Comparison of ENCODE assay signal across 1 cellular context in the genomic region with DNA sequence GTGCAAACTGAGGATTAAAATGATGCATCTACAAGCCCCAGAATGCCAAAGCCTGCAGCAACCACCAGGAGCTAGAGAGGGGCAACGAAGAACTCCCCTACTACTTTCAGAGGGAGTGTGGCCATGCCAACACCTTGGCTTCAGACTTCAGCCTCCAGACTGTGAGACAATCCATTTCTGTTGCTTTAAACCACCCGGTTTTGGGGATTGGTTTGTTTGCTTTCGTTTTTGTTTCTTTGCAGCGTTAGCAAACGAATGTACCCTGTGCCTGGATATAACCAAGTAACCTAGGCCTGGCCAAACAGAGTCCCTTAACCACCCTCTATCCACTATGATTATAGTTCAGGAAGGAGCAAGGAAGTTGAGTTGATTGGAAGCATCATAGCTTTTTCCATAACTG.
TF ChIP-seq lines count a peak whose summit lies in the region.

No MANE protein-coding gene starts in this region.

TF ChIP-seq in WTC11, 78 proteins besides CTCF, POLR2A, EP300 and RAD21 (continued from another document):
- TF ChIP-seq, protein P1, sequence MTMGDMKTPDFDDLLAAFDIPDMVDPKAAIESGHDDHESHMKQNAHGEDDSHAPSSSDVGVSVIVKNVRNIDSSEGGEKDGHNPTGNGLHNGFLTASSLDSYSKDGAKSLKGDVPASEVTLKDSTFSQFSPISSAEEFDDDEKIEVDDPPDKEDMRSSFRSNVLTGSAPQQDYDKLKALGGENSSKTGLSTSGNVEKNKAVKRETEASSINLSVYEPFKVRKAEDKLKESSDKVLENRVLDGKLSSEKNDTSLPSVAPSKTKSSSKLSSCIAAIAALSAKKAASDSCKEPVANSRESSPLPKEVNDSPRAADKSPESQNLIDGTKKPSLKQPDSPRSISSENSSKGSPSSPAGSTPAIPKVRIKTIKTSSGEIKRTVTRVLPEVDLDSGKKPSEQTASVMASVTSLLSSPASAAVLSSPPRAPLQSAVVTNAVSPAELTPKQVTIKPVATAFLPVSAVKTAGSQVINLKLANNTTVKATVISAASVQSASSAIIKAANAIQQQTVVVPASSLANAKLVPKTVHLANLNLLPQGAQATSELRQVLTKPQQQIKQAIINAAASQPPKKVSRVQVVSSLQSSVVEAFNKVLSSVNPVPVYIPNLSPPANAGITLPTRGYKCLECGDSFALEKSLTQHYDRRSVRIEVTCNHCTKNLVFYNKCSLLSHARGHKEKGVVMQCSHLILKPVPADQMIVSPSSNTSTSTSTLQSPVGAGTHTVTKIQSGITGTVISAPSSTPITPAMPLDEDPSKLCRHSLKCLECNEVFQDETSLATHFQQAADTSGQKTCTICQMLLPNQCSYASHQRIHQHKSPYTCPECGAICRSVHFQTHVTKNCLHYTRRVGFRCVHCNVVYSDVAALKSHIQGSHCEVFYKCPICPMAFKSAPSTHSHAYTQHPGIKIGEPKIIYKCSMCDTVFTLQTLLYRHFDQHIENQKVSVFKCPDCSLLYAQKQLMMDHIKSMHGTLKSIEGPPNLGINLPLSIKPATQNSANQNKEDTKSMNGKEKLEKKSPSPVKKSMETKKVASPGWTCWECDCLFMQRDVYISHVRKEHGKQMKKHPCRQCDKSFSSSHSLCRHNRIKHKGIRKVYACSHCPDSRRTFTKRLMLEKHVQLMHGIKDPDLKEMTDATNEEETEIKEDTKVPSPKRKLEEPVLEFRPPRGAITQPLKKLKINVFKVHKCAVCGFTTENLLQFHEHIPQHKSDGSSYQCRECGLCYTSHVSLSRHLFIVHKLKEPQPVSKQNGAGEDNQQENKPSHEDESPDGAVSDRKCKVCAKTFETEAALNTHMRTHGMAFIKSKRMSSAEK (CRISPR knock-in tag; IDR thresholded peaks at IDR 0.05; ENCODE audit: borderline replicate concordance): no peak
- TF ChIP-seq EMX1 (CRISPR knock-in tag; IDR thresholded peaks at IDR 0.05): no peak
- TF ChIP-seq ZNF138 (CRISPR knock-in tag; conservative IDR thresholded peaks at IDR 0.05): no peak
- no peak for TF ChIP-seq MXD4 (CRISPR knock-in tag; IDR thresholded peaks at IDR 0.05; ENCODE audit: borderline replicate concordance)
- no peak for TF ChIP-seq AFF4 (CRISPR knock-in tag; IDR thresholded peaks at IDR 0.05; ENCODE audit: borderline replicate concordance)
- TF ChIP-seq, protein P2, sequence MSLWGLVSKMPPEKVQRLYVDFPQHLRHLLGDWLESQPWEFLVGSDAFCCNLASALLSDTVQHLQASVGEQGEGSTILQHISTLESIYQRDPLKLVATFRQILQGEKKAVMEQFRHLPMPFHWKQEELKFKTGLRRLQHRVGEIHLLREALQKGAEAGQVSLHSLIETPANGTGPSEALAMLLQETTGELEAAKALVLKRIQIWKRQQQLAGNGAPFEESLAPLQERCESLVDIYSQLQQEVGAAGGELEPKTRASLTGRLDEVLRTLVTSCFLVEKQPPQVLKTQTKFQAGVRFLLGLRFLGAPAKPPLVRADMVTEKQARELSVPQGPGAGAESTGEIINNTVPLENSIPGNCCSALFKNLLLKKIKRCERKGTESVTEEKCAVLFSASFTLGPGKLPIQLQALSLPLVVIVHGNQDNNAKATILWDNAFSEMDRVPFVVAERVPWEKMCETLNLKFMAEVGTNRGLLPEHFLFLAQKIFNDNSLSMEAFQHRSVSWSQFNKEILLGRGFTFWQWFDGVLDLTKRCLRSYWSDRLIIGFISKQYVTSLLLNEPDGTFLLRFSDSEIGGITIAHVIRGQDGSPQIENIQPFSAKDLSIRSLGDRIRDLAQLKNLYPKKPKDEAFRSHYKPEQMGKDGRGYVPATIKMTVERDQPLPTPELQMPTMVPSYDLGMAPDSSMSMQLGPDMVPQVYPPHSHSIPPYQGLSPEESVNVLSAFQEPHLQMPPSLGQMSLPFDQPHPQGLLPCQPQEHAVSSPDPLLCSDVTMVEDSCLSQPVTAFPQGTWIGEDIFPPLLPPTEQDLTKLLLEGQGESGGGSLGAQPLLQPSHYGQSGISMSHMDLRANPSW (CRISPR knock-in tag; conservative IDR thresholded peaks at IDR 0.05; ENCODE audit: low read depth): no peak
- no peak for TF ChIP-seq FOXK1 (CRISPR knock-in tag; IDR thresholded peaks at IDR 0.05)
- TF ChIP-seq ZNF396 (CRISPR knock-in tag; IDR thresholded peaks at IDR 0.05; ENCODE audit: borderline replicate concordance): no peak
- no peak for TF ChIP-seq ZMAT4 (CRISPR knock-in tag; IDR thresholded peaks at IDR 0.05)
- no peak for TF ChIP-seq NR1H2 (CRISPR knock-in tag; IDR thresholded peaks at IDR 0.05)
- TF ChIP-seq PRRX2 (CRISPR knock-in tag; IDR thresholded peaks at IDR 0.05): no peak
- no peak for TF ChIP-seq NFATC4 (CRISPR knock-in tag; IDR thresholded peaks at IDR 0.05)
- no peak for TF ChIP-seq JAZF1 (CRISPR knock-in tag; IDR thresholded peaks at IDR 0.05)
- TF ChIP-seq E2F5 (CRISPR knock-in tag; IDR thresholded peaks at IDR 0.05): no peak
- no peak for TF ChIP-seq CREB1 (CRISPR knock-in tag; IDR thresholded peaks at IDR 0.05)
- TF ChIP-seq, protein P3, sequence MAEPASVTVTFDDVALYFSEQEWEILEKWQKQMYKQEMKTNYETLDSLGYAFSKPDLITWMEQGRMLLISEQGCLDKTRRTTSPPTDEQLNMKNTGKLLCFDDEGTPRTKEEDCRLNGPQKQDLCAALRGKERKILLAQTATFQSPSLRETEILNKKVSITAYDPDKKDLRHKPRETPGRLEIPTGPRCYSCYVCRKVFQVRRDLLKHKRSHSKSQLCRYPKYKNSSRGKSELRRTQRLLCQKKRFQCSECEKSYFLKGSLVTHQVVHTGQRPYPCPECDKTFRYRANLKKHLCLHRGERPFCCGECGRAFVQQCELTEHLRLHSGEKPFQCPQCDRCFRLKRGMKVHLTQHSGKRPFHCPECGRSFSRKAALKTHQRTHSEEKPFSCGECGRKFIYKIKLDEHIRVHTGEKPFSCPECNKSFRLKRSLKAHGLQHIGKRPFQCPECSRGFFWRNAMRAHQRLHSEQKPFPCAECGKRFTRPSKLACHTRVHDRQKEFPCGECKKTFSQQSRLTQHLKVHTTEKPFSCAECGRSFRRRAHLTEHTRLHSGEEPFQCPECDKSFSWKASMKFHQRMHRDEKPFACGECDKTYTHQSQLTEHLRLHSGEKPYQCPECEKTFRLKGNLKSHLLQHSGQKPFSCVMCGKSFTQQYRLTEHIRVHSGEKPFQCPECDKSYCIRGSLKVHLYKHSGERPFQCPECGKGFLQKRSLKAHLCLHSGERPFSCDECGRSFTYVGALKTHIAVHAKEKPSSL (CRISPR knock-in tag; conservative IDR thresholded peaks at IDR 0.05): no peak
- no peak for TF ChIP-seq ZNF232 (CRISPR knock-in tag; IDR thresholded peaks at IDR 0.05)
- no peak for TF ChIP-seq SOX15 (CRISPR knock-in tag; IDR thresholded peaks at IDR 0.05)
